Comparison of ENCODE assay signal across 24 cellular contexts in genomic region chr3:110178965-110179364, GRCh38.
DNase-seq lines count a peak whose midpoint lies in the region; ATAC-seq and TF ChIP-seq lines count a peak whose summit lies in the region.
"Had no signal": no experiment of that assay in that cellular context is flagged by ENCODE, and none has a peak within 500 bp of the region (broad histone marks: within the 10 kb centered on the region; RNA-seq: fewer than 3 reads in every experiment).

No MANE protein-coding gene starts in this region.

- no peak for TF ChIP-seq CTCF in left ventricle myocardium inferior (IDR thresholded peaks at IDR 0.05; ENCODE audit: borderline replicate concordance)
- no peak for TF ChIP-seq CTCF in right lobe of liver (IDR thresholded peaks at IDR 0.05)
- no peak for TF ChIP-seq CTCF in hepatocyte (IDR thresholded peaks at IDR 0.05; ENCODE audit: poor library complexity)

- H3K9me2 ChIP-seq in hepatocyte (replicated peaks; ENCODE audit: insufficient read depth) = no peaks in the 10 kb centered on the region

- no peak for TF ChIP-seq POLR2A in right lobe of liver (IDR thresholded peaks at IDR 0.05)

- no peak overlapping the region for H3K4me2 ChIP-seq in hepatocyte
- H3K4me2 ChIP-seq: BLaER1 treated with 17β-estradiol and CSF1 and Interleukin-3, amounts not matched to agents 10 nM and 100 nM had no signal

- H2AFZ ChIP-seq in hepatocyte = no peak overlapping the region

- no peaks in the 10 kb centered on the region for H3K36me3 ChIP-seq in left ventricle myocardium inferior
- no peaks in the 10 kb centered on the region for H3K36me3 ChIP-seq in right lobe of liver
- no peaks in the 10 kb centered on the region for H3K36me3 ChIP-seq in hepatocyte (replicated peaks; ENCODE audit: insufficient read depth, low read depth)
- H3K36me3 ChIP-seq: BLaER1 treated with 17β-estradiol and CSF1 and Interleukin-3, amounts not matched to agents 10 nM and 100 nM; gastrocnemius medialis; stomach; upper lobe of left lung had no signal

- H3K27me3 ChIP-seq in left ventricle myocardium inferior (ENCODE audit: low read depth) = no peaks in the 10 kb centered on the region
- no peaks in the 10 kb centered on the region for H3K27me3 ChIP-seq in right lobe of liver
- H3K27me3 ChIP-seq in hepatocyte = no peaks in the 10 kb centered on the region
- H3K27me3 ChIP-seq: BLaER1 treated with 17β-estradiol and CSF1 and Interleukin-3, amounts not matched to agents 10 nM and 100 nM; gastrocnemius medialis; stomach; upper lobe of left lung had no signal

- no peaks in the 10 kb centered on the region for H3K9me3 ChIP-seq in left ventricle myocardium inferior (replicated peaks)
- H3K9me3 ChIP-seq in right lobe of liver = no peaks in the 10 kb centered on the region
- no peaks in the 10 kb centered on the region for H3K9me3 ChIP-seq in hepatocyte (ENCODE audit: low read depth)
- H3K9me3 ChIP-seq: BLaER1 treated with 17β-estradiol and CSF1 and Interleukin-3, amounts not matched to agents 10 nM and 100 nM; gastrocnemius medialis; stomach; upper lobe of left lung had no signal

- DNase-seq in left ventricle myocardium superior (no peak), left ventricle myocardium inferior (no peak), fibroblast of gingiva (ENCODE audit: low read depth) (peak; percentile 38), right lobe of liver (no peak), hepatocyte (ENCODE audit: low spot score) (no peak), T-helper 2 cell (no peak)
- no peak for DNase-seq in activated CD8-positive, alpha-beta memory T cell treated with anti-CD3 and anti-CD28 coated beads, Interleukin-2, amount 50 U/mL, for 4 hours
- DNase-seq: activated CD4-positive, alpha-beta T cell treated with anti-CD3 and anti-CD28 coated beads, Interleukin-2, amount 50 U/mL, for 1 hour; activated effector memory CD4-positive, alpha-beta T cell treated with Interleukin-2 at 50 U/mL for 16 hours; activated naive CD8-positive, alpha-beta T cell treated with anti-CD3 and anti-CD28 coated beads, Interleukin-2, amount 50 U/mL, for 24 hours; gastrocnemius medialis; GOT3; islet precursor cell; mammary epithelial cell; NCI-H146; NCI-H510A treated with DMSO at 0.1 percent for 48 hours; NK-92 treated with Interleukin-12 subunit alpha and Interleukin-12 subunit beta, amount 100 ng/mL, for 24 hours; stimulated activated CD4-positive, alpha-beta T cell treated with anti-CD3 and anti-CD28 coated beads, Interleukin-15, amount 100 ng/mL, for 24 hours; stomach; T-helper 17 cell; upper lobe of left lung had no signal

- H3K4me3 ChIP-seq in left ventricle myocardium inferior (no peak overlapping the region), right lobe of liver (no peak overlapping the region), hepatocyte (no peak overlapping the region)
- H3K4me3 ChIP-seq: BLaER1 treated with 17β-estradiol and CSF1 and Interleukin-3, amounts not matched to agents 10 nM and 100 nM; gastrocnemius medialis; stomach; upper lobe of left lung had no signal

- H3K79me2 ChIP-seq in hepatocyte = no peaks in the 10 kb centered on the region

- H3K27ac ChIP-seq in left ventricle myocardium inferior (replicated peaks) = no peak overlapping the region
- H3K27ac ChIP-seq in right lobe of liver = no peak overlapping the region
- no peak overlapping the region for H3K27ac ChIP-seq in hepatocyte
- H3K27ac ChIP-seq: BLaER1 treated with 17β-estradiol and CSF1 and Interleukin-3, amounts not matched to agents 10 nM and 100 nM; gastrocnemius medialis; stomach; upper lobe of left lung; VCaP had no signal

- 26% methylated on average over 2 of the region's 2 CpGs for WGBS in right lobe of liver (ENCODE audit: insufficient coverage, low coverage, low lambda C conversion rate, missing lambda C conversion rate)
- WGBS in hepatocyte (ENCODE audit: low lambda C conversion rate, missing lambda C conversion rate) = 56% methylated on average over 2 of the region's 2 CpGs

- H3K4me1 ChIP-seq in left ventricle myocardium inferior (peaks cover 14% of the 10 kb centered on the region), right lobe of liver (peaks cover 0 to 12% (median 0%) of the 10 kb centered on the region in 4 donors), hepatocyte (ENCODE audit: insufficient read depth) (no peaks in the 10 kb centered on the region)
- H3K4me1 ChIP-seq: BLaER1 treated with 17β-estradiol and CSF1 and Interleukin-3, amounts not matched to agents 10 nM and 100 nM had no signal

- intact Hi-C loops in left ventricle myocardium superior (cut with micrococcal nuclease) (no loop called here), left ventricle myocardium inferior (cut with micrococcal nuclease) (no loop called here), right lobe of liver (cut with DNase I) (no loop called here)

- ATAC-seq in left ventricle myocardium superior = peak; percentile 73
- peak; percentile 69 to 84 (median 77) for ATAC-seq in right lobe of liver
- ATAC-seq in HG03469 (IDR thresholded peaks at IDR 0.05; ENCODE audit: unreplicated experiment) = no peak
- ATAC-seq: activated naive CD8-positive, alpha-beta T cell treated with anti-CD3 and anti-CD28 coated beads, Interleukin-2, amount 50 U/mL, for 24 hours; gastrocnemius medialis; T-helper 17 cell had no signal

- no peaks in the 10 kb centered on the region for H4K20me1 ChIP-seq in hepatocyte (ENCODE audit: insufficient read depth, poor library complexity, severe bottlenecking)
- H4K20me1 ChIP-seq: BLaER1 treated with 17β-estradiol and CSF1 and Interleukin-3, amounts not matched to agents 10 nM and 100 nM had no signal
